1 cellular context compared by ENCODE assay signal in genomic region chr1:116498789-116499628, GRCh38.
TF ChIP-seq lines count a peak whose summit lies in the region.

No MANE protein-coding gene starts in this region.

TF ChIP-seq in HepG2, 621 proteins besides CTCF, POLR2A, EP300 and RAD21 (continued from another document and continues in another):
- TF ChIP-seq ZNF710 (CRISPR knock-in tag; IDR thresholded peaks at IDR 0.05; ENCODE audit: borderline replicate concordance): peak; percentile 60; the same call in 1 of the 2 replicates
- no peak for TF ChIP-seq CCDC6 (CRISPR knock-in tag; IDR thresholded peaks at IDR 0.05)
- no peak for TF ChIP-seq RNF219 (CRISPR knock-in tag; IDR thresholded peaks at IDR 0.05)
- no peak for TF ChIP-seq TCF12 (IDR thresholded peaks at IDR 0.05)
- TF ChIP-seq TCF12 (CRISPR knock-in tag; IDR thresholded peaks at IDR 0.05): no peak
- TF ChIP-seq ZFY (CRISPR knock-in tag; IDR thresholded peaks at IDR 0.05): peak; percentile 20; the same call in 1 of the 2 replicates
- TF ChIP-seq HNF1B (CRISPR knock-in tag; IDR thresholded peaks at IDR 0.05): 0 out of 2 replicates have a peak, but pooled peaks have one; percentile 21
- 0 out of 2 replicates have a peak, but pooled peaks have one; percentile 28 for TF ChIP-seq ZNF331 (CRISPR knock-in tag; IDR thresholded peaks at IDR 0.05)
- TF ChIP-seq CBX5 (CRISPR knock-in tag; IDR thresholded peaks at IDR 0.05; ENCODE audit: borderline replicate concordance): peak; percentile 28; the same call in 1 of the 2 replicates
- no peak for TF ChIP-seq SNAPC4 (CRISPR knock-in tag; IDR thresholded peaks at IDR 0.05)
- no peak for TF ChIP-seq PCBP1 (IDR thresholded peaks at IDR 0.05; ENCODE audit: borderline replicate concordance, low read depth, low read length)
- peak; percentile 61 for TF ChIP-seq SALL1 (CRISPR knock-in tag; IDR thresholded peaks at IDR 0.05)
- TF ChIP-seq TIGD3 (CRISPR knock-in tag; IDR thresholded peaks at IDR 0.05; ENCODE audit: borderline replicate concordance): no peak
- peak; percentile 23; the same call in 1 of the 2 replicates for TF ChIP-seq PATZ1 (CRISPR knock-in tag; IDR thresholded peaks at IDR 0.05)
- no peak for TF ChIP-seq SP5 (CRISPR knock-in tag; IDR thresholded peaks at IDR 0.05; ENCODE audit: borderline replicate concordance, low read depth)
- TF ChIP-seq MAZ (IDR thresholded peaks at IDR 0.05; ENCODE audit: borderline replicate concordance, low read depth, low read length): no peak
- 0 out of 2 replicates have a peak, but pooled peaks have one; percentile 25 for TF ChIP-seq MAZ (CRISPR knock-in tag; IDR thresholded peaks at IDR 0.05; ENCODE audit: low read depth)
- TF ChIP-seq RARA (CRISPR knock-in tag; IDR thresholded peaks at IDR 0.05): no peak
- peak; percentile 10; the same call in 1 of the 2 replicates for TF ChIP-seq TFAP4 (IDR thresholded peaks at IDR 0.05; ENCODE audit: borderline replicate concordance, low read depth)
- peak; percentile 30; the same call in 1 of the 2 replicates for TF ChIP-seq YEATS2 (CRISPR knock-in tag; IDR thresholded peaks at IDR 0.05; ENCODE audit: borderline replicate concordance)
- TF ChIP-seq RXRB (CRISPR knock-in tag; IDR thresholded peaks at IDR 0.05; ENCODE audit: borderline replicate concordance): peak; percentile 13; the same call in 1 of the 2 replicates
- TF ChIP-seq SAP130 (CRISPR knock-in tag; IDR thresholded peaks at IDR 0.05; ENCODE audit: low read depth): peak; percentile 19; the same call in 1 of the 2 replicates
- peak; percentile 63 for TF ChIP-seq YY1 (IDR thresholded peaks at IDR 0.05; ENCODE audit: insufficient read depth, insufficient replicate concordance, low read depth, low read length)
- TF ChIP-seq FOXA1 (IDR thresholded peaks at IDR 0.05): no peak
- no peak for TF ChIP-seq FOXA1 (CRISPR knock-in tag; IDR thresholded peaks at IDR 0.05)
- 0 out of 2 replicates have a peak, but pooled peaks have one; percentile 6 for TF ChIP-seq MYPOP (CRISPR knock-in tag; IDR thresholded peaks at IDR 0.05)
- peak; percentile 92 for TF ChIP-seq SMC3 (IDR thresholded peaks at IDR 0.05; ENCODE audit: low read length)
- TF ChIP-seq ATF5 (CRISPR knock-in tag; IDR thresholded peaks at IDR 0.05; ENCODE audit: low read depth): no peak
- peak; percentile 29; the same call in 1 of the 2 replicates for TF ChIP-seq HOXA3 (CRISPR knock-in tag; IDR thresholded peaks at IDR 0.05)
- 0 out of 2 replicates have a peak, but pooled peaks have one; percentile 37 for TF ChIP-seq TBX2 (CRISPR knock-in tag; IDR thresholded peaks at IDR 0.05; ENCODE audit: borderline replicate concordance)
- TF ChIP-seq NCOA2 (CRISPR knock-in tag; IDR thresholded peaks at IDR 0.05): 0 out of 2 replicates have a peak, but pooled peaks have one; percentile 20
- no peak for TF ChIP-seq SOX6 (IDR thresholded peaks at IDR 0.05)
- 0 out of 2 replicates have a peak, but pooled peaks have one; percentile 30 for TF ChIP-seq SOX6 (CRISPR knock-in tag; IDR thresholded peaks at IDR 0.05)
- TF ChIP-seq ZMYM4 (CRISPR knock-in tag; IDR thresholded peaks at IDR 0.05): peak; percentile 31; the same call in 1 of the 2 replicates
- no peak for TF ChIP-seq ZNF740 (CRISPR knock-in tag; IDR thresholded peaks at IDR 0.05)
- 0 out of 2 replicates have a peak, but pooled peaks have one; percentile 12 for TF ChIP-seq RXRA (CRISPR knock-in tag; IDR thresholded peaks at IDR 0.05)
- TF ChIP-seq ONECUT2 (CRISPR knock-in tag; IDR thresholded peaks at IDR 0.05): no peak
- peak; percentile 44; the same call in 1 of the 2 replicates for TF ChIP-seq KDM2A (CRISPR knock-in tag; IDR thresholded peaks at IDR 0.05; ENCODE audit: borderline replicate concordance, low read depth)
- TF ChIP-seq SP140L (CRISPR knock-in tag; IDR thresholded peaks at IDR 0.05; ENCODE audit: borderline replicate concordance): 0 out of 2 replicates have a peak, but pooled peaks have one; percentile 62
- TF ChIP-seq ZNF691 (CRISPR knock-in tag; IDR thresholded peaks at IDR 0.05; ENCODE audit: borderline replicate concordance, low read depth): no peak
